In genomic region chr5:16644301-16644889, GRCh38 we compare ENCODE assay signal across 24 cellular contexts. TPM values are rescaled to one million over a fixed set of nuclear protein-coding genes. Genes with fewer than 3 reads are reported as not detected.
A peak's percentile ranks its signal among the peaks of the same experiment; 100 is the strongest.
DNase-seq lines count a peak whose midpoint lies in the region; ATAC-seq and TF ChIP-seq lines count a peak whose summit lies in the region.
"Had no signal": no experiment of that assay in that cellular context is flagged by ENCODE, and none has a peak within 500 bp of the region (broad histone marks: within the 10 kb centered on the region; RNA-seq: fewer than 3 reads in every experiment).

No MANE protein-coding gene starts in this region.

- no peak overlapping the region for H3K4me3 ChIP-seq in brain microvascular endothelial cell (ENCODE audit: low read depth, low read length)
- H3K4me3 ChIP-seq: PC-9 had no signal

- in situ Hi-C loops in brain microvascular endothelial cell (cut with HindIII; ENCODE audit: low pct_ligation_motif_present, low sequenced_read_pairs): no loop called here

- no peak for TF ChIP-seq CTCF in activated CD8-positive, alpha-beta T cell treated with anti-CD3 and anti-CD28 coated beads for 36 hours (IDR thresholded peaks at IDR 0.05)
- no peak for TF ChIP-seq CTCF in neural crest cell (conservative IDR thresholded peaks at IDR 0.05)
- no peak for TF ChIP-seq CTCF in WTC11 (IDR thresholded peaks at IDR 0.05)
- no peak for TF ChIP-seq CTCF in brain microvascular endothelial cell (IDR thresholded peaks at IDR 0.05; ENCODE audit: low read depth, low read length, missing control alignments)

- H3K27me3 ChIP-seq in brain microvascular endothelial cell (replicated peaks): no peaks in the 10 kb centered on the region

- peak; percentile 23 for ATAC-seq in activated CD4-positive, alpha-beta T cell treated with anti-CD3 and anti-CD28 coated beads for 36 hours
- ATAC-seq in activated CD8-positive, alpha-beta T cell treated with anti-CD3 and anti-CD28 coated beads for 36 hours: no peak
- no peak for ATAC-seq in WTC11

- no peaks in the 10 kb centered on the region for H3K36me3 Mint-ChIP-seq in activated CD4-positive, alpha-beta T cell treated with anti-CD3 and anti-CD28 coated beads for 36 hours (ENCODE audit: low read depth)
- peaks cover 5% of the 10 kb centered on the region for H3K36me3 Mint-ChIP-seq in activated naive CD4-positive, alpha-beta T cell treated with anti-CD3 and anti-CD28 coated beads, Interleukin-2, amount 50 U/mL, for 24 hours
- no peaks in the 10 kb centered on the region for H3K36me3 Mint-ChIP-seq in activated CD8-positive, alpha-beta T cell treated with anti-CD3 and anti-CD28 coated beads for 36 hours (ENCODE audit: low read depth)
- H3K36me3 Mint-ChIP-seq in neural crest cell (ENCODE audit: low read depth) (peaks cover 5% of the 10 kb centered on the region), WTC11 (peaks cover 7% of the 10 kb centered on the region)

- H3K27ac Mint-ChIP-seq in activated CD4-positive, alpha-beta T cell treated with anti-CD3 and anti-CD28 coated beads for 36 hours: peak overlapping the region; percentile 47
- H3K27ac Mint-ChIP-seq in activated naive CD4-positive, alpha-beta T cell treated with anti-CD3 and anti-CD28 coated beads, Interleukin-2, amount 50 U/mL, for 24 hours: peak overlapping the region; percentile 57
- peak overlapping the region; percentile 65 for H3K27ac Mint-ChIP-seq in activated CD8-positive, alpha-beta T cell treated with anti-CD3 and anti-CD28 coated beads for 36 hours
- H3K27ac Mint-ChIP-seq in neural crest cell (ENCODE audit: unreplicated experiment) (peak overlapping the region; percentile 82), WTC11 (no peak overlapping the region)

- no peak overlapping the region for H3K27ac ChIP-seq in brain microvascular endothelial cell
- H3K27ac ChIP-seq: 22Rv1, PC-9 had no signal

- H3K4me3 Mint-ChIP-seq in activated CD4-positive, alpha-beta T cell treated with anti-CD3 and anti-CD28 coated beads for 36 hours: no peak overlapping the region
- peak overlapping the region; percentile 58 for H3K4me3 Mint-ChIP-seq in activated naive CD4-positive, alpha-beta T cell treated with anti-CD3 and anti-CD28 coated beads, Interleukin-2, amount 50 U/mL, for 24 hours
- no peak overlapping the region for H3K4me3 Mint-ChIP-seq in activated CD8-positive, alpha-beta T cell treated with anti-CD3 and anti-CD28 coated beads for 36 hours
- H3K4me3 Mint-ChIP-seq in neural crest cell (no peak overlapping the region), WTC11 (no peak overlapping the region)

- H3K9me3 Mint-ChIP-seq in activated CD4-positive, alpha-beta T cell treated with anti-CD3 and anti-CD28 coated beads for 36 hours (ENCODE audit: low read depth): no peaks in the 10 kb centered on the region
- peaks cover 5% of the 10 kb centered on the region for H3K9me3 Mint-ChIP-seq in activated naive CD4-positive, alpha-beta T cell treated with anti-CD3 and anti-CD28 coated beads, Interleukin-2, amount 50 U/mL, for 24 hours
- H3K9me3 Mint-ChIP-seq in activated CD8-positive, alpha-beta T cell treated with anti-CD3 and anti-CD28 coated beads for 36 hours: peaks cover 7% of the 10 kb centered on the region
- H3K9me3 Mint-ChIP-seq in neural crest cell (peaks cover 6% of the 10 kb centered on the region), WTC11 (peaks cover 41% of the 10 kb centered on the region)

- H3K27me3 Mint-ChIP-seq in activated CD4-positive, alpha-beta T cell treated with anti-CD3 and anti-CD28 coated beads for 36 hours: no peaks in the 10 kb centered on the region
- no peaks in the 10 kb centered on the region for H3K27me3 Mint-ChIP-seq in activated naive CD4-positive, alpha-beta T cell treated with anti-CD3 and anti-CD28 coated beads, Interleukin-2, amount 50 U/mL, for 24 hours
- no peaks in the 10 kb centered on the region for H3K27me3 Mint-ChIP-seq in activated CD8-positive, alpha-beta T cell treated with anti-CD3 and anti-CD28 coated beads for 36 hours
- no peaks in the 10 kb centered on the region for H3K27me3 Mint-ChIP-seq in neural crest cell (ENCODE audit: low read depth)
- no peaks in the 10 kb centered on the region; the same call in 1 of the 2 replicates for H3K27me3 Mint-ChIP-seq in WTC11 (ENCODE audit: low read depth)

- DNase-seq in activated CD4-positive, alpha-beta T cell treated with anti-CD3 and anti-CD28 coated beads for 36 hours: no peak
- no peak for DNase-seq in activated CD4-positive, alpha-beta T cell treated with anti-CD3 and anti-CD28 coated beads, Interleukin-2, amount 50 U/mL, for 4 hours
- DNase-seq in activated naive CD4-positive, alpha-beta T cell treated with anti-CD3 and anti-CD28 coated beads, Interleukin-2, amount 50 U/mL, for 16 hours: no peak
- no peak for DNase-seq in activated CD8-positive, alpha-beta T cell treated with anti-CD3 and anti-CD28 coated beads for 36 hours
- DNase-seq in neural crest cell (ENCODE audit: low read depth, low spot score) (no peak), WTC11 (ENCODE audit: low spot score) (no peak), brain microvascular endothelial cell (no peak)
- DNase-seq: AML-193, C1 segment of cervical spinal cord, DMS53, GF-D8, IMR-90, Karpas-422, MV-4-11, NCI-H1105 treated with DMSO at 0.1 percent for 48 hours, NCI-H2029 treated with DMSO at 0.1 percent for 48 hours, NCI-H226, NCI-H510A treated with DMSO at 0.1 percent for 48 hours, NCI-H748 treated with DMSO at 0.1 percent for 48 hours, PC-9, RPMI8226, SHP77 had no signal

- H3K36me3 ChIP-seq in brain microvascular endothelial cell (replicated peaks): no peaks in the 10 kb centered on the region

- CTCF ChIA-PET in activated CD4-positive, alpha-beta T cell treated with anti-CD3 and anti-CD28 coated beads for 36 hours (lab: Charles Lee): no interaction called here
- CTCF ChIA-PET in activated CD8-positive, alpha-beta T cell treated with anti-CD3 and anti-CD28 coated beads for 36 hours (lab: Charles Lee): interaction anchor here (1.1 to 1.2 kb wide), 2 partner anchors 20 to 58 kb away, joined by 3 read pairs; no protein-coding TSS in a partner anchor
- CTCF ChIA-PET in WTC11 (lab: Charles Lee): no interaction called here

- POLR2A ChIA-PET in activated CD4-positive, alpha-beta T cell treated with anti-CD3 and anti-CD28 coated beads for 36 hours (lab: Charles Lee): no interaction called here
- POLR2A ChIA-PET in activated CD8-positive, alpha-beta T cell treated with anti-CD3 and anti-CD28 coated beads for 36 hours (lab: Charles Lee): interaction anchor here (0.9 kb wide), 1 partner anchor 177 kb away, joined by 3 read pairs; no protein-coding TSS in a partner anchor
- POLR2A ChIA-PET in WTC11 (lab: Charles Lee): no interaction called here

- intact Hi-C loops in activated CD4-positive, alpha-beta T cell treated with anti-CD3 and anti-CD28 coated beads for 36 hours (cut with DNase I, micrococcal nuclease): no loop called here
- intact Hi-C loops in activated CD8-positive, alpha-beta T cell treated with anti-CD3 and anti-CD28 coated beads for 36 hours (cut with micrococcal nuclease): no loop called here

- peaks cover 7% of the 10 kb centered on the region for H3K4me1 Mint-ChIP-seq in activated CD4-positive, alpha-beta T cell treated with anti-CD3 and anti-CD28 coated beads for 36 hours
- peaks cover 36% of the 10 kb centered on the region for H3K4me1 Mint-ChIP-seq in activated naive CD4-positive, alpha-beta T cell treated with anti-CD3 and anti-CD28 coated beads, Interleukin-2, amount 50 U/mL, for 24 hours
- H3K4me1 Mint-ChIP-seq in activated CD8-positive, alpha-beta T cell treated with anti-CD3 and anti-CD28 coated beads for 36 hours (ENCODE audit: low read depth): peaks cover 8% of the 10 kb centered on the region
- peaks cover 14% of the 10 kb centered on the region for H3K4me1 Mint-ChIP-seq in neural crest cell
- no peaks in the 10 kb centered on the region for H3K4me1 Mint-ChIP-seq in WTC11

TF ChIP-seq in WTC11, 78 proteins besides CTCF, POLR2A, EP300 and RAD21:
- no peak for TF ChIP-seq ZNF232 (CRISPR knock-in tag; IDR thresholded peaks at IDR 0.05)
- TF ChIP-seq E2F1 (CRISPR knock-in tag; IDR thresholded peaks at IDR 0.05): no peak
- TF ChIP-seq ZSCAN18 (CRISPR knock-in tag; IDR thresholded peaks at IDR 0.05): no peak

RNA-seq across cellular contexts. Expression of gene RETREG1, which starts 27.6 kb away (rescaled TPM):
- 10 to 100 TPM; 17.7 to 23.3 TPM for total RNA-seq in activated CD4-positive, alpha-beta T cell treated with anti-CD3 and anti-CD28 coated beads for 36 hours
- 10 to 100 TPM; 31.7 to 31.9 TPM for total RNA-seq in activated CD8-positive, alpha-beta T cell treated with anti-CD3 and anti-CD28 coated beads for 36 hours
- 4.6 and 6.2 TPM in 2 replicates for total RNA-seq in neural crest cell
- 1.8 to 2.2 TPM (median 2.0 TPM) in 3 replicates for total RNA-seq in WTC11 (2021)
- total RNA-seq: IMR-90 had no signal
